ENCODE assay signal across 23 cellular contexts in genomic region chr1:234108921-234109320, GRCh38.
DNase-seq lines count a peak whose midpoint lies in the region; ATAC-seq and TF ChIP-seq lines count a peak whose summit lies in the region.
"Had no signal": no experiment of that assay in that cellular context is flagged by ENCODE, and none has a peak within 500 bp of the region (broad histone marks: within the 10 kb centered on the region; RNA-seq: fewer than 3 reads in every experiment).

No MANE protein-coding gene starts in this region.

- H3K79me2 ChIP-seq in PC-3 (ENCODE audit: low read length) (peaks cover 8% of the 10 kb centered on the region), trophoblast cell (ENCODE audit: control insufficient read depth, insufficient read depth, low read length, poor library complexity) (no peaks in the 10 kb centered on the region)

- ATAC-seq in PC-3 (peak; percentile 93), HG03378 (IDR thresholded peaks at IDR 0.05; ENCODE audit: unreplicated experiment) (no peak), GM18858 (IDR thresholded peaks at IDR 0.05; ENCODE audit: unreplicated experiment) (no peak)
- ATAC-seq: CD8-positive, alpha-beta T cell; HCT116; left cardiac atrium; WTC11 had no signal

- no TSS peak for BruUV-seq in PC-3 (replicated peaks; lab: Mats Ljungman, UMichigan)
- BruUV-seq in Caco-2 (replicated peaks; lab: Mats Ljungman, UMichigan) = no TSS peak

- no peaks in the 10 kb centered on the region for H3K4me1 ChIP-seq in HEK293 (ENCODE audit: control insufficient read depth, insufficient read depth, low read length)
- H3K4me1 ChIP-seq in PC-3 (ENCODE audit: insufficient read depth, low read length) = peaks cover 26% of the 10 kb centered on the region
- H3K4me1 ChIP-seq in trophoblast cell (ENCODE audit: control insufficient read depth in 1 of 2, insufficient read depth in 2 of 2, low read length in 2 of 2) = no peaks in the 10 kb centered on the region
- H3K4me1 ChIP-seq in Caco-2 = no peaks in the 10 kb centered on the region
- H3K4me1 ChIP-seq: adrenal gland, tibial artery had no signal

- H3K4me3 Mint-ChIP-seq in Caco-2 (ENCODE audit: unreplicated experiment) = no peak overlapping the region
- H3K4me3 Mint-ChIP-seq: CD8-positive, alpha-beta T cell; mesothelial cell of epicardium; nephron; WTC11 had no signal

- POLR2A ChIA-PET in HEK293 (lab: Yijun Ruan, JAX) (no interaction called here), PC-3 (lab: Charles Lee; ENCODE audit: unreplicated experiment) (interaction anchor here (0.6 to 0.7 kb wide), 2 partner anchors 201 to 806 kb away, joined by 4 to 6 read pairs; no protein-coding TSS in a partner anchor), Caco-2 (lab: Charles Lee) (no interaction called here)

- H3K4ac ChIP-seq in trophoblast cell (ENCODE audit: low read depth, low read length) = no peak overlapping the region

- H3K4me1 Mint-ChIP-seq in Caco-2 (ENCODE audit: low read depth, unreplicated experiment) = no peaks in the 10 kb centered on the region
- H3K4me1 Mint-ChIP-seq: mesothelial cell of epicardium, WTC11 had no signal

- TF ChIP-seq CTCF in HEK293 (tag by site-specific recombination; IDR thresholded peaks at IDR 0.05) (no peak), PC-3 (conservative IDR thresholded peaks at IDR 0.05; ENCODE audit: low read depth, low read length) (no peak), Caco-2 (IDR thresholded peaks at IDR 0.05; ENCODE audit: insufficient read depth in 1 of 2, low read depth in 1 of 2, low read length in 1 of 2, severe bottlenecking in 1 of 2, unreplicated experiment in 1 of 2) (no peak)

- H3K4me3 ChIP-seq in HEK293 (ENCODE audit: low read depth, low read length) (no peak overlapping the region), PC-3 (ENCODE audit: low read length) (no peak overlapping the region), trophoblast cell (ENCODE audit: low read depth, low read length) (no peak overlapping the region), Caco-2 (ENCODE audit: low read depth, low read length) (no peak overlapping the region)
- H3K4me3 ChIP-seq: adrenal gland, tibial artery had no signal

- H3K9ac ChIP-seq in PC-3 (ENCODE audit: low read length) (peak overlapping the region; percentile 54), trophoblast cell (ENCODE audit: low read length) (no peak overlapping the region)

- H3F3A ChIP-seq in PC-3 (ENCODE audit: low read length, unreplicated experiment) = no peaks in the 10 kb centered on the region

- H3K27me3 ChIP-seq in PC-3 (ENCODE audit: low read length) (no peaks in the 10 kb centered on the region), trophoblast cell (ENCODE audit: insufficient read depth, low read length) (no peaks in the 10 kb centered on the region), Caco-2 (replicated peaks; ENCODE audit: control insufficient read depth, insufficient read depth, low read length) (no peaks in the 10 kb centered on the region; the same call in 1 of the 2 replicates)

- no peak overlapping the region for H3K27ac ChIP-seq in HEK293 (ENCODE audit: extremely low read depth, low read depth, low read length)
- peak overlapping the region; percentile 86 for H3K27ac ChIP-seq in PC-3 (ENCODE audit: low read length)
- H3K27ac ChIP-seq in trophoblast cell (ENCODE audit: low read depth, low read length) = no peak overlapping the region
- H3K27ac ChIP-seq: adrenal gland, tibial artery had no signal

- no peak overlapping the region for H4K91ac ChIP-seq in trophoblast cell (ENCODE audit: low read depth, low read length)

- no peak overlapping the region for H3K27ac Mint-ChIP-seq in Caco-2 (ENCODE audit: unreplicated experiment)
- H3K27ac Mint-ChIP-seq: CD8-positive, alpha-beta T cell; mesothelial cell of epicardium; nephron; WTC11 had no signal

- H3K9me2 ChIP-seq in PC-3 (replicated peaks; ENCODE audit: low read length) = no peaks in the 10 kb centered on the region

- H2BK12ac ChIP-seq in trophoblast cell (ENCODE audit: low read length) = no peak overlapping the region

- H3K9me3 ChIP-seq in HEK293 (ENCODE audit: control insufficient read depth, insufficient read depth, low read depth, low read length) (no peaks in the 10 kb centered on the region), PC-3 (ENCODE audit: low read length) (no peaks in the 10 kb centered on the region), trophoblast cell (ENCODE audit: insufficient read depth, low read depth, low read length) (no peaks in the 10 kb centered on the region), Caco-2 (no peaks in the 10 kb centered on the region)
- H3K9me3 ChIP-seq: adrenal gland, tibial artery had no signal

- H3K18ac ChIP-seq in trophoblast cell (ENCODE audit: low read length) = no peak overlapping the region

- CTCF ChIA-PET in HEK293 (lab: Yijun Ruan, JAX) = interaction anchor here (0.6 to 3.8 kb wide), 6 partner anchors 11 to 804 kb away, joined by 3 to 23 read pairs (median 6); no protein-coding TSS in a partner anchor
- CTCF ChIA-PET in PC-3 (lab: Charles Lee) = no interaction called here
- CTCF ChIA-PET in Caco-2 (lab: Charles Lee) = no interaction called here

- H2AK5ac ChIP-seq in trophoblast cell (ENCODE audit: low read length) = no peak overlapping the region

- H3K36me3 ChIP-seq in HEK293 (ENCODE audit: control insufficient read depth in 2 of 2, insufficient read depth in 1 of 2, low read length in 2 of 2) (no peaks in the 10 kb centered on the region), PC-3 (ENCODE audit: low read depth, low read length) (no peaks in the 10 kb centered on the region), trophoblast cell (ENCODE audit: control insufficient read depth in 1 of 2, insufficient read depth in 2 of 2, low read length in 2 of 2) (no peaks in the 10 kb centered on the region), Caco-2 (ENCODE audit: control insufficient read depth, insufficient read depth, low read length) (no peaks in the 10 kb centered on the region)
- H3K36me3 ChIP-seq: adrenal gland, tibial artery had no signal

- DNase-seq in PC-3 = peak; percentile 93
- DNase-seq in dedifferentiated amniotic fluid mesenchymal stem cell (ENCODE audit: extremely low spot score) = peak; percentile 35
- DNase-seq in trophoblast cell = peak; percentile 33 to 62
- DNase-seq in Caco-2 = no peak
- DNase-seq: activated CD4-positive, alpha-beta T cell treated with anti-CD3 and anti-CD28 coated beads, Interleukin-2, amount 50 U/mL, for 48 hours; activated gamma-delta T cell; adrenal gland; caudate nucleus; CD8-positive, alpha-beta T cell; DMS79; left cardiac atrium; NCI-H1417 treated with DMSO at 0.1 percent for 48 hours; NCI-H2171 treated with DMSO at 0.1 percent for 48 hours; NCI-H82; stimulated activated naive CD8-positive, alpha-beta T cell treated with anti-CD3 and anti-CD28 coated beads, Interleukin-15, Interleukin-2, amounts not matched to agents 100 U/mL and 50 U/mL, for 24 hours; tibial artery had no signal

- no peak overlapping the region for H2BK5ac ChIP-seq in trophoblast cell (ENCODE audit: low read depth, low read length, poor library complexity)

- no peaks in the 10 kb centered on the region for H3K36me3 Mint-ChIP-seq in Caco-2 (ENCODE audit: insufficient read depth, unreplicated experiment)
- H3K36me3 Mint-ChIP-seq: CD8-positive, alpha-beta T cell; mesothelial cell of epicardium; WTC11 had no signal

- no peaks in the 10 kb centered on the region for H3K79me1 ChIP-seq in trophoblast cell (ENCODE audit: low read length)

- no peak overlapping the region for H3K23ac ChIP-seq in trophoblast cell (ENCODE audit: low read length)

- no CpG with 5 or more reads among the region's 3 CpGs for WGBS in trophoblast cell (ENCODE audit: extremely low coverage, insufficient coverage, insufficient read length)

- no peaks in the 10 kb centered on the region for H4K20me1 ChIP-seq in PC-3 (ENCODE audit: low read length)

- no peak overlapping the region for H2BK120ac ChIP-seq in trophoblast cell (ENCODE audit: insufficient read depth, low read length, poor library complexity)

- H3K4me2 ChIP-seq in PC-3 (ENCODE audit: low read length) = peak overlapping the region; percentile 45
- no peak overlapping the region for H3K4me2 ChIP-seq in trophoblast cell (ENCODE audit: low read length)

- intact Hi-C loops in PC-3 (cut with micrococcal nuclease) = loop anchor here (1.0 to 5.0 kb wide), 5 partner anchors 117 to 714 kb away; no protein-coding TSS in a partner anchor
- intact Hi-C loops in Caco-2 (cut with micrococcal nuclease; ENCODE audit: unreplicated experiment) = no loop called here

- H3K27me3 Mint-ChIP-seq in Caco-2 (ENCODE audit: insufficient read depth, unreplicated experiment) = peaks cover 14% of the 10 kb centered on the region

- H3K14ac ChIP-seq in trophoblast cell (ENCODE audit: low read length) = no peak overlapping the region

- H2AFZ ChIP-seq in PC-3 (ENCODE audit: low read length) (peak overlapping the region; percentile 5), trophoblast cell (ENCODE audit: insufficient read depth, low read length, poor library complexity) (no peak overlapping the region)

- H4K8ac ChIP-seq in trophoblast cell (ENCODE audit: low read depth, low read length) = no peak overlapping the region

- H4K12ac ChIP-seq in trophoblast cell (ENCODE audit: low read depth, low read length) = no peak overlapping the region

- H3K9me3 Mint-ChIP-seq in Caco-2 (ENCODE audit: unreplicated experiment) = no peaks in the 10 kb centered on the region
- H3K9me3 Mint-ChIP-seq: CD8-positive, alpha-beta T cell; mesothelial cell of epicardium; nephron had no signal

TF ChIP-seq in HEK293, 187 proteins besides CTCF, POLR2A, EP300 and RAD21:
- TF ChIP-seq ZFHX2 (tag by site-specific recombination; conservative IDR thresholded peaks at IDR 0.05) (0 out of 2 replicates have a peak, but pooled peaks have one; percentile 6), ZNF26 (tag by site-specific recombination; IDR thresholded peaks at IDR 0.05) (no peak)

Comparison
In these comparisons a context has a peak if more than half of its experiments do, and no peak if none do; other contexts are left out.
1. DNase-seq: peak in PC-3 (single experiment), dedifferentiated amniotic fluid mesenchymal stem cell (single experiment) and trophoblast cell (2 of 2); none in Caco-2 (0 of 2).